3 cellular contexts compared by ENCODE assay signal in the genomic region with DNA sequence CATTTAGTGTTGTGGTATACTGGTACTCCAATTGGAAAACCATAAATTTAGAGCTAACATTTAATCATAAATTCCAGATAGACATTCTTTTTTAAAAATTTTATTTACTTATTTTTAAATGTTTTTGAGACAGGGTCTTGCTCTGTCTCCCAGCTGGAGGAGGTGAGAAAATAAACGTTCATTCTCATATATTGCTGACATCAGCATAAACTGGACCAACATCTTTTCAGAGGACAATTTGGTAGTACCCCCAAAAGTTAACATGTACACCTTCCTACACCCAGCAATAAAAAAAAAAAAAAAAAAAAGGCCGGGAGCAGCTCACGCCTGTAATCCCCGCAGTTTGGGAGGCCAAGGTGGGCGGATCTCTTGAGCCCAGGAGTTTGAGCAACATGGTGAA.
A peak's percentile ranks its signal among the peaks of the same experiment; 100 is the strongest.
TF ChIP-seq lines count a peak whose summit lies in the region.

No MANE protein-coding gene starts in this region.

TF ChIP-seq in A549, 52 proteins besides CTCF, POLR2A, EP300 and RAD21:
- TF ChIP-seq, protein P1, sequence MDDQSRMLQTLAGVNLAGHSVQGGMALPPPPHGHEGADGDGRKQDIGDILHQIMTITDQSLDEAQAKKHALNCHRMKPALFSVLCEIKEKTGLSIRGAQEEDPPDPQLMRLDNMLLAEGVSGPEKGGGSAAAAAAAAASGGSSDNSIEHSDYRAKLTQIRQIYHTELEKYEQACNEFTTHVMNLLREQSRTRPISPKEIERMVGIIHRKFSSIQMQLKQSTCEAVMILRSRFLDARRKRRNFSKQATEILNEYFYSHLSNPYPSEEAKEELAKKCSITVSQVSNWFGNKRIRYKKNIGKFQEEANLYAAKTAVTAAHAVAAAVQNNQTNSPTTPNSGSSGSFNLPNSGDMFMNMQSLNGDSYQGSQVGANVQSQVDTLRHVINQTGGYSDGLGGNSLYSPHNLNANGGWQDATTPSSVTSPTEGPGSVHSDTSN (IDR thresholded peaks at IDR 0.05), result no peak
- peak; percentile 94 for TF ChIP-seq MAFK (IDR thresholded peaks at IDR 0.05; ENCODE audit: partially characterized antibody)

TF ChIP-seq in IMR-90, 13 proteins besides CTCF, POLR2A, EP300 and RAD21:
- TF ChIP-seq MXI1 (IDR thresholded peaks at IDR 0.05; ENCODE audit: borderline replicate concordance, low read depth, low read length) (no peak), MAFK (IDR thresholded peaks at IDR 0.05; ENCODE audit: low read depth, low read length) (peak; percentile 99)

TF ChIP-seq in H1, 55 proteins besides CTCF, POLR2A, EP300 and RAD21:
- TF ChIP-seq MAFK (IDR thresholded peaks at IDR 0.05; ENCODE audit: low read depth, low read length), result peak; percentile 98
- no peak for TF ChIP-seq YY1 (IDR thresholded peaks at IDR 0.05; ENCODE audit: low read depth, low read length)
- TF ChIP-seq SP2 (IDR thresholded peaks at IDR 0.05; ENCODE audit: low read length), result no peak
